18 cellular contexts compared by ENCODE assay signal in genomic region chr16:12000032-12000431, GRCh38. TPM values are rescaled to one million over a fixed set of nuclear protein-coding genes. Genes with fewer than 3 reads are reported as not detected.
DNase-seq lines count a peak whose midpoint lies in the region; ATAC-seq and TF ChIP-seq lines count a peak whose summit lies in the region.
"Had no signal": no experiment of that assay in that cellular context is flagged by ENCODE, and none has a peak within 500 bp of the region (broad histone marks: within the 10 kb centered on the region; RNA-seq: fewer than 3 reads in every experiment).

No MANE protein-coding gene starts in this region.

- no peak overlapping the region for H3K27ac ChIP-seq in naive thymus-derived CD4-positive, alpha-beta T cell (ENCODE audit: low read depth, low read length)
- H3K27ac ChIP-seq in adrenal gland: no peak overlapping the region
- H3K27ac ChIP-seq: KMS-11 had no signal

- H3K36me3 ChIP-seq in naive thymus-derived CD4-positive, alpha-beta T cell (ENCODE audit: control insufficient read depth in 2 of 3, insufficient read depth in 3 of 3, low read length in 3 of 3): peaks cover 0 to 3% (median 0%) of the 10 kb centered on the region in 3 experiments
- H3K36me3 ChIP-seq in adrenal gland (replicated peaks in 1 of 2): no peaks in the 10 kb centered on the region

- CTCF ChIA-PET in naive thymus-derived CD4-positive, alpha-beta T cell (lab: Charles Lee): no interaction called here

- no peaks in the 10 kb centered on the region for H3K4me1 ChIP-seq in naive thymus-derived CD4-positive, alpha-beta T cell (ENCODE audit: control insufficient read depth in 2 of 2, insufficient read depth in 2 of 2, low read length in 2 of 2)
- peaks cover 10 to 15% of the 10 kb centered on the region in 2 donors for H3K4me1 ChIP-seq in adrenal gland (replicated peaks in 1 of 2)

- H3K27me3 ChIP-seq in naive thymus-derived CD4-positive, alpha-beta T cell (ENCODE audit: control insufficient read depth in 2 of 2, insufficient read depth in 2 of 2, low read length in 2 of 2): no peaks in the 10 kb centered on the region
- no peaks in the 10 kb centered on the region for H3K27me3 ChIP-seq in adrenal gland

- POLR2A ChIA-PET in naive thymus-derived CD4-positive, alpha-beta T cell (lab: Charles Lee): interaction anchor here (0.7 kb wide), 1 partner anchor 89 kb away, joined by 3 read pairs; no protein-coding TSS in a partner anchor

- no peaks in the 10 kb centered on the region for H3K9me3 ChIP-seq in naive thymus-derived CD4-positive, alpha-beta T cell (ENCODE audit: control insufficient read depth in 2 of 3, low read length in 3 of 3)
- no peaks in the 10 kb centered on the region for H3K9me3 ChIP-seq in adrenal gland (replicated peaks in 1 of 3)

- TF ChIP-seq CTCF in adrenal gland (IDR thresholded peaks at IDR 0.05): no peak

- H3K36me3 Mint-ChIP-seq in stimulated activated naive CD8-positive, alpha-beta T cell treated with anti-CD3 and anti-CD28 coated beads, Interleukin-15, Interleukin-2, amounts not matched to agents 100 ng/mL and 50 ng/mL, for 24 hours (ENCODE audit: low read depth): no peaks in the 10 kb centered on the region
- peaks cover 0 to 37% (median 18%) of the 10 kb centered on the region in 5 donors for H3K36me3 Mint-ChIP-seq in naive thymus-derived CD4-positive, alpha-beta T cell

- H3K4me1 Mint-ChIP-seq in stimulated activated naive CD8-positive, alpha-beta T cell treated with anti-CD3 and anti-CD28 coated beads, Interleukin-15, Interleukin-2, amounts not matched to agents 100 ng/mL and 50 ng/mL, for 24 hours (ENCODE audit: low read depth): peaks cover 5% of the 10 kb centered on the region
- H3K4me1 Mint-ChIP-seq in naive thymus-derived CD4-positive, alpha-beta T cell: peaks cover 0 to 29% (median 14%) of the 10 kb centered on the region in 7 donors

- H3K9me3 Mint-ChIP-seq in stimulated activated naive CD8-positive, alpha-beta T cell treated with anti-CD3 and anti-CD28 coated beads, Interleukin-15, Interleukin-2, amounts not matched to agents 100 ng/mL and 50 ng/mL, for 24 hours: no peaks in the 10 kb centered on the region
- no peaks in the 10 kb centered on the region for H3K9me3 Mint-ChIP-seq in naive thymus-derived CD4-positive, alpha-beta T cell
- H3K9me3 Mint-ChIP-seq: CD8-positive, alpha-beta memory T cell; H9 had no signal

- no peak overlapping the region for H3K4me3 Mint-ChIP-seq in stimulated activated naive CD8-positive, alpha-beta T cell treated with anti-CD3 and anti-CD28 coated beads, Interleukin-15, Interleukin-2, amounts not matched to agents 100 ng/mL and 50 ng/mL, for 24 hours
- no peak overlapping the region for H3K4me3 Mint-ChIP-seq in naive thymus-derived CD4-positive, alpha-beta T cell
- H3K4me3 Mint-ChIP-seq: CD8-positive, alpha-beta memory T cell; H9 had no signal

- 85 to 94% (median 91%) methylated on average over 6 of the region's 6 CpGs for WGBS in adrenal gland, 4 donors

- DNase-seq in stimulated activated naive CD8-positive, alpha-beta T cell treated with anti-CD3 and anti-CD28 coated beads, Interleukin-15, Interleukin-2, amounts not matched to agents 100 U/mL and 50 U/mL, for 24 hours: no peak
- DNase-seq in NCI-H82 (lab: John Stamatoyannopoulos, UW) (peak; percentile 89), adrenal gland (no peak), cortex of kidney (lab: John Stamatoyannopoulos, UW) (no peak)
- DNase-seq in naive thymus-derived CD4-positive, alpha-beta T cell: no peak
- no peak for DNase-seq in activated naive CD4-positive, alpha-beta T cell (lab: John Stamatoyannopoulos, UW)
- DNase-seq: ACHN; AML-193; CD8-positive, alpha-beta memory T cell; DMS 273 treated with DMSO at 0.1 percent for 48 hours; GDM1; H9; NCI-H1436; NCI-H2029; NCI-H510A had no signal

- peak overlapping the region; percentile 3 for H3K27ac Mint-ChIP-seq in stimulated activated naive CD8-positive, alpha-beta T cell treated with anti-CD3 and anti-CD28 coated beads, Interleukin-15, Interleukin-2, amounts not matched to agents 100 ng/mL and 50 ng/mL, for 24 hours
- H3K27ac Mint-ChIP-seq in naive thymus-derived CD4-positive, alpha-beta T cell: peak overlapping the region in 5 of 9 donors; percentile 1 to 76 (median 68)
- H3K27ac Mint-ChIP-seq: H9 had no signal

- intact Hi-C loops in naive thymus-derived CD4-positive, alpha-beta T cell (cut with micrococcal nuclease): no loop called here
- intact Hi-C loops in adrenal gland (cut with DNase I): no loop called here

- TF ChIP-seq POLR2A in adrenal gland (IDR thresholded peaks at IDR 0.05): no peak

- ATAC-seq in stimulated activated naive CD8-positive, alpha-beta T cell treated with anti-CD3 and anti-CD28 coated beads, Interleukin-15, Interleukin-2, amounts not matched to agents 100 U/mL and 50 U/mL, for 24 hours: no peak
- ATAC-seq in naive thymus-derived CD4-positive, alpha-beta T cell: no peak
- ATAC-seq: GM12878 had no signal

- H3K27me3 Mint-ChIP-seq in stimulated activated naive CD8-positive, alpha-beta T cell treated with anti-CD3 and anti-CD28 coated beads, Interleukin-15, Interleukin-2, amounts not matched to agents 100 ng/mL and 50 ng/mL, for 24 hours: no peaks in the 10 kb centered on the region
- H3K27me3 Mint-ChIP-seq in naive thymus-derived CD4-positive, alpha-beta T cell: no peaks in the 10 kb centered on the region
- H3K27me3 Mint-ChIP-seq: CD8-positive, alpha-beta memory T cell had no signal

- H3K4me3 ChIP-seq in naive thymus-derived CD4-positive, alpha-beta T cell (ENCODE audit: low read length): no peak overlapping the region
- no peak overlapping the region for H3K4me3 ChIP-seq in adrenal gland
- H3K4me3 ChIP-seq: GM12878 had no signal

RNA-seq across cellular contexts. Expression of gene SNX29, which starts 23.5 kb away (rescaled TPM):
- total RNA-seq in naive thymus-derived CD4-positive, alpha-beta T cell: 10 to 100 TPM; 20.4 to 67.5 (median 36.6) TPM
- 10 to 100 TPM; 16.2 to 17.6 TPM for polyA plus RNA-seq in naive thymus-derived CD4-positive, alpha-beta T cell
- 10 to 100 TPM in 7 of 8 donors, 1 to 10 TPM in 1; 9.4 to 33.7 (median 20.7) TPM for total RNA-seq in adrenal gland
- polyA plus RNA-seq in adrenal gland: 1 to 10 TPM; 2.2 to 7.4 (median 4.7) TPM

RNA-seq across cellular contexts. Expression of gene TNFRSF17, which starts 35.0 kb away (rescaled TPM):
- 1 to 10 TPM in 2 of 5 experiments, not detected in 3; 1.2 to 1.8 TPM for total RNA-seq in naive thymus-derived CD4-positive, alpha-beta T cell
- polyA plus RNA-seq in naive thymus-derived CD4-positive, alpha-beta T cell: not detected
- total RNA-seq in adrenal gland: not detected
- polyA plus RNA-seq in adrenal gland: under 1 TPM in 2 of 3 donors, not detected in 1; 0.13 to 0.84 TPM
- total RNA-seq: CD8-positive, alpha-beta memory T cell; H9 had no signal
- polyA plus RNA-seq: CD8-positive, alpha-beta memory T cell had no signal

RNA-seq across cellular contexts. Expression of gene NPIPB2, which starts 58.2 kb away (rescaled TPM):
- total RNA-seq in naive thymus-derived CD4-positive, alpha-beta T cell: 10 to 100 TPM; 13.7 to 31.0 (median 19.1) TPM
- 1 to 10 TPM; 2.2 to 3.2 TPM for polyA plus RNA-seq in naive thymus-derived CD4-positive, alpha-beta T cell
- total RNA-seq in adrenal gland: 1 to 10 TPM; 1.6 to 7.4 (median 3.8) TPM
- 10 to 100 TPM in 2 of 3 donors, 1 to 10 TPM in 1; 4.6 to 21.2 (median 10.0) TPM for polyA plus RNA-seq in adrenal gland
